14 cellular contexts compared by ENCODE assay signal in genomic region chr2:42951263-42951938, GRCh38.
DNase-seq lines count a peak whose midpoint lies in the region; ATAC-seq and TF ChIP-seq lines count a peak whose summit lies in the region.
"Had no signal": no experiment of that assay in that cellular context is flagged by ENCODE, and none has a peak within 500 bp of the region (broad histone marks: within the 10 kb centered on the region; RNA-seq: fewer than 3 reads in every experiment).

No MANE protein-coding gene starts in this region.

- no peaks in the 10 kb centered on the region for H3K27me3 ChIP-seq in breast epithelium
- H3K27me3 ChIP-seq in fibroblast of lung (ENCODE audit: control insufficient read depth, insufficient read depth, low read length): no peaks in the 10 kb centered on the region
- H3K27me3 ChIP-seq in uterus: no peaks in the 10 kb centered on the region
- H3K27me3 ChIP-seq: SJSA1 had no signal

- no peaks in the 10 kb centered on the region for H3K9me3 ChIP-seq in breast epithelium
- no peaks in the 10 kb centered on the region for H3K9me3 ChIP-seq in fibroblast of lung (ENCODE audit: control insufficient read depth, insufficient read depth, low read depth, low read length)
- no peaks in the 10 kb centered on the region for H3K9me3 ChIP-seq in uterus
- H3K9me3 ChIP-seq: SJSA1 had no signal

- H3K79me2 ChIP-seq in fibroblast of lung (ENCODE audit: control insufficient read depth, insufficient read depth, low read length): no peaks in the 10 kb centered on the region

- no peaks in the 10 kb centered on the region for H3K36me3 ChIP-seq in breast epithelium
- no peaks in the 10 kb centered on the region for H3K36me3 ChIP-seq in fibroblast of lung (ENCODE audit: control insufficient read depth, insufficient read depth, low read length)
- no peaks in the 10 kb centered on the region for H3K36me3 ChIP-seq in uterus
- H3K36me3 ChIP-seq: SJSA1 had no signal

- peak overlapping the region; percentile 2 for H3K4me2 ChIP-seq in fibroblast of lung (ENCODE audit: extremely low read depth, insufficient read depth, low read length)

- H3K4me1 Mint-ChIP-seq in MCF 10A (ENCODE audit: insufficient read depth, unreplicated experiment) (peaks cover 29% of the 10 kb centered on the region), naive B cell (peaks cover 65 to 78% (median 75%) of the 10 kb centered on the region in 3 donors), mesothelial cell of epicardium (peaks cover 7% of the 10 kb centered on the region)

- H3K27ac ChIP-seq in breast epithelium: peak overlapping the region in 1 of 2 donors; percentile 8
- no peak overlapping the region for H3K27ac ChIP-seq in fibroblast of lung (ENCODE audit: insufficient read depth, low read length)
- H3K27ac ChIP-seq in uterus: peak overlapping the region; percentile 18 to 47
- H3K27ac ChIP-seq: SJSA1 had no signal

- no peaks in the 10 kb centered on the region for H4K20me1 ChIP-seq in fibroblast of lung (ENCODE audit: control insufficient read depth, extremely low read depth, insufficient read depth, low read length)

- H3K27ac Mint-ChIP-seq in MCF 10A (ENCODE audit: low read depth, unreplicated experiment) (peak overlapping the region; percentile 57), naive B cell (peak overlapping the region in 5 of 6 donors; percentile 50 to 89 (median 87)), mesothelial cell of epicardium (no peak overlapping the region)

- H3K4me3 Mint-ChIP-seq in MCF 10A (ENCODE audit: unreplicated experiment) (no peak overlapping the region), naive B cell (peak overlapping the region in 3 of 8 donors; percentile 51 to 63 (median 53)), mesothelial cell of epicardium (no peak overlapping the region)
- H3K4me3 Mint-ChIP-seq: nephron progenitor cell, type B pancreatic cell had no signal

- H3K4me3 ChIP-seq in breast epithelium (no peak overlapping the region), fibroblast of lung (replicated peaks in 1 of 4; ENCODE audit: control extremely low read depth in 1 of 4, insufficient read depth in 1 of 4, low read depth in 3 of 4, low read length in 4 of 4) (no peak overlapping the region), uterus (no peak overlapping the region)
- H3K4me3 ChIP-seq: SJSA1 had no signal

- TF ChIP-seq POLR2A in breast epithelium (IDR thresholded peaks at IDR 0.05) (no peak), uterus (IDR thresholded peaks at IDR 0.05) (no peak)

- no peak overlapping the region for H3K9ac ChIP-seq in fibroblast of lung (ENCODE audit: insufficient read depth, low read length)

- peaks cover 6% of the 10 kb centered on the region for H3K36me3 Mint-ChIP-seq in MCF 10A (ENCODE audit: insufficient read depth, unreplicated experiment)
- H3K36me3 Mint-ChIP-seq in naive B cell: peaks cover 0 to 18% of the 10 kb centered on the region in 2 donors
- no peaks in the 10 kb centered on the region for H3K36me3 Mint-ChIP-seq in mesothelial cell of epicardium
- H3K36me3 Mint-ChIP-seq: type B pancreatic cell had no signal

- H3K27me3 Mint-ChIP-seq in MCF 10A (ENCODE audit: insufficient read depth, unreplicated experiment) (no peaks in the 10 kb centered on the region), naive B cell (no peaks in the 10 kb centered on the region), mesothelial cell of epicardium (ENCODE audit: low read depth) (no peaks in the 10 kb centered on the region)
- H3K27me3 Mint-ChIP-seq: type B pancreatic cell had no signal

- no peak for ATAC-seq in naive B cell (ENCODE audit: low read depth in 2 of 2)
- ATAC-seq: activated CD4-positive, CD25-positive, alpha-beta regulatory T cell treated with anti-CD3 and anti-CD28 coated beads, Interleukin-2, amount 50 U/mL, for 24 hours had no signal

- POLR2A ChIA-PET in MCF 10A (lab: Yijun Ruan, JAX): interaction anchor here (1.1 kb wide), 1 partner anchor 275 kb away, joined by 3 read pairs; the partner anchor contains the start of gene ZFP36L2

- no peaks in the 10 kb centered on the region for H3K9me3 Mint-ChIP-seq in MCF 10A (ENCODE audit: unreplicated experiment)
- peaks cover 0 to 7% (median 0%) of the 10 kb centered on the region in 7 donors for H3K9me3 Mint-ChIP-seq in naive B cell
- no peaks in the 10 kb centered on the region for H3K9me3 Mint-ChIP-seq in mesothelial cell of epicardium

- no peak for DNase-seq in MCF 10A (ENCODE audit: unreplicated experiment)
- DNase-seq in breast epithelium (ENCODE audit: low spot score in 2 of 2): no peak
- DNase-seq in fibroblast of lung (ENCODE audit: low read depth in 2 of 2): no peak
- no peak for DNase-seq in naive B cell
- DNase-seq in uterus: no peak
- DNase-seq in D341Med (ENCODE audit: low spot score): no peak
- DNase-seq in NCI-H187 (lab: John Stamatoyannopoulos, UW): no peak
- no peak for DNase-seq in mesothelial cell of epicardium (ENCODE audit: low spot score in 2 of 2, unreplicated experiment in 2 of 2)
- DNase-seq: 8988T; nephron progenitor cell; stimulated activated CD4-positive, alpha-beta T cell treated with anti-CD3 and anti-CD28 coated beads, Interleukin-4, amount 100 ng/mL, for 24 hours had no signal

- CTCF ChIA-PET in MCF 10A (lab: Yijun Ruan, JAX): interaction anchor here (0.6 to 1.6 kb wide), 4 partner anchors 24 to 278 kb away, joined by 3 to 8 read pairs (median 4); no protein-coding TSS in a partner anchor

- no peak overlapping the region for H2AFZ ChIP-seq in fibroblast of lung (ENCODE audit: low read length)

- intact Hi-C loops in MCF 10A (cut with micrococcal nuclease) (no loop called here), breast epithelium (cut with DNase I; ENCODE audit: low total_unique reads) (no loop called here), uterus (cut with DNase I; ENCODE audit: low total_unique reads) (loop anchor here (10.0 kb wide), 1 partner anchor 533 kb away; no protein-coding TSS in a partner anchor)

- TF ChIP-seq CTCF in MCF 10A (IDR thresholded peaks at IDR 0.05; ENCODE audit: unreplicated experiment) (no peak), breast epithelium (IDR thresholded peaks at IDR 0.05) (no peak), fibroblast of lung (conservative IDR thresholded peaks at IDR 0.05 in 1 of 2, IDR thresholded peaks at IDR 0.05 in 1 of 2; ENCODE audit: low read depth in 1 of 2, low read length in 2 of 2) (no peak), uterus (IDR thresholded peaks at IDR 0.05) (no peak), mesothelial cell of epicardium (IDR thresholded peaks at IDR 0.05; ENCODE audit: unreplicated experiment) (no peak)

- H3K4me1 ChIP-seq in breast epithelium: peaks cover 0 to 5% of the 10 kb centered on the region in 2 donors
- H3K4me1 ChIP-seq in fibroblast of lung (ENCODE audit: control insufficient read depth, extremely low read depth, insufficient read depth, low read length): peaks cover 10% of the 10 kb centered on the region
- peaks cover 0 to 8% of the 10 kb centered on the region in 2 donors for H3K4me1 ChIP-seq in uterus

- BruUV-seq in MCF 10A (replicated peaks; lab: Mats Ljungman, UMichigan): no TSS peak
